26 cellular contexts compared by ENCODE assay signal in the genomic region with DNA sequence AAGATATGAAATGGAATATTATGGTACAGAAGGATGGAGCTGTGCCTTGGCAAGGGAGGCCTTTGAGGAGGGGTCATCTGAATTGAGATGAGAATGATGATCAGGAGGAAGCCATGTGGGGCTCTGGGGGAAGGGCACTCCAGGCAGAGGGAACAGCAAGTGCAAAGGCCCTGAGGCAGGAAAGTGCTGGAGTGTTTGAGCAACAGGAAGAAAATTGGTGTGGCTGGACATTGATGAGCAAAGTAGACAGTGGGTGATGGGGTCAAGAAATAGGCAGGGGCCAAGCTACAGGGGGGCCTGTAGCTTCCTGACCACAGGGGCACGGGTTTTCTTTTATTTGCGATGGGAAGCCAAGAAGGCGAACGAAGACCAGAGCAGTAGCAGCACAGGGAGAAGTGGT. TPM values are rescaled to one million over a fixed set of nuclear protein-coding genes. Genes with fewer than 3 reads are reported as not detected.
"Had no signal": no experiment of that assay in that cellular context is flagged by ENCODE, and none has a peak within 500 bp of the region (broad histone marks: within the 10 kb centered on the region; RNA-seq: fewer than 3 reads in every experiment).

No MANE protein-coding gene starts in this region.

- H3K27ac Mint-ChIP-seq: activated CD4-positive, alpha-beta T cell treated with anti-CD3 and anti-CD28 coated beads, Interleukin-2, amount 10 ng/mL, durations not matched to agents 7 days and 5 days; activated CD8-positive, alpha-beta memory T cell treated with anti-CD3 and anti-CD28 coated beads, Interleukin-2, amount 10 ng/mL, durations not matched to agents 7 days and 5 days; activated CD8-positive, alpha-beta T cell treated with anti-CD3 and anti-CD28 coated beads for 36 hours; activated naive CD8-positive, alpha-beta T cell treated with anti-CD3 and anti-CD28 coated beads, Interleukin-2, amount 10 ng/mL, durations not matched to agents 7 days and 5 days; natural killer cell; type B pancreatic cell had no signal

- H3K27me3 Mint-ChIP-seq: activated CD8-positive, alpha-beta T cell treated with anti-CD3 and anti-CD28 coated beads for 36 hours; stimulated activated naive CD8-positive, alpha-beta T cell treated with anti-CD3 and anti-CD28 coated beads, Interleukin-15, amount 100 ng/mL, for 72 hours; type B pancreatic cell had no signal

- H3K27ac ChIP-seq: cardiac muscle cell, foreskin keratinocyte, SK-N-MC, WERI-Rb-1 had no signal

- H3K36me3 ChIP-seq: cardiac muscle cell, prostate gland, WERI-Rb-1 had no signal

- H3K9me3 ChIP-seq: prostate gland had no signal

- H3K27me3 ChIP-seq: cardiac muscle cell had no signal

- DNase-seq: activated CD4-positive, alpha-beta T cell treated with anti-CD3 and anti-CD28 coated beads, Interleukin-2, amount 10 ng/mL, durations not matched to agents 7 days and 5 days; activated CD4-positive, CD25-positive, alpha-beta regulatory T cell treated with anti-CD3 and anti-CD28 coated beads, Interleukin-2, amount 50 U/mL, for 72 hours; activated CD8-positive, alpha-beta memory T cell treated with anti-CD3 and anti-CD28 coated beads, Interleukin-2, amount 10 ng/mL, durations not matched to agents 7 days and 5 days; activated CD8-positive, alpha-beta T cell treated with anti-CD3 and anti-CD28 coated beads for 36 hours; activated naive CD8-positive, alpha-beta T cell treated with anti-CD3 and anti-CD28 coated beads, Interleukin-2, amount 10 ng/mL, durations not matched to agents 7 days and 5 days; activated T-cell treated with anti-CD3 and anti-CD28 coated beads for 4 hours; amygdala; dermis blood vessel endothelial cell; effector CD8-positive, alpha-beta T cell; foreskin keratinocyte; natural killer cell; stimulated activated CD4-positive, alpha-beta T cell treated with anti-CD3 and anti-CD28 coated beads, Interleukin-12 subunit alpha, Interleukin-12 subunit beta, amount 100 ng/mL, for 4 hours; stimulated activated naive CD8-positive, alpha-beta T cell treated with anti-CD3 and anti-CD28 coated beads, Interleukin-15, amount 100 ng/mL, for 72 hours; WERI-Rb-1 had no signal

- H3K9me3 Mint-ChIP-seq: activated CD4-positive, alpha-beta T cell treated with anti-CD3 and anti-CD28 coated beads, Interleukin-2, amount 10 ng/mL, durations not matched to agents 7 days and 5 days; activated CD8-positive, alpha-beta T cell treated with anti-CD3 and anti-CD28 coated beads for 36 hours; activated naive CD8-positive, alpha-beta T cell treated with anti-CD3 and anti-CD28 coated beads, Interleukin-2, amount 10 ng/mL, durations not matched to agents 7 days and 5 days; natural killer cell; stimulated activated naive CD8-positive, alpha-beta T cell treated with anti-CD3 and anti-CD28 coated beads, Interleukin-15, amount 100 ng/mL, for 72 hours; type B pancreatic cell had no signal

- H3K4me3 ChIP-seq: cardiac muscle cell, lung, prostate gland, SK-N-MC had no signal

- ATAC-seq: activated CD8-positive, alpha-beta memory T cell treated with anti-CD3 and anti-CD28 coated beads, Interleukin-2, amount 10 ng/mL, durations not matched to agents 7 days and 5 days; activated CD8-positive, alpha-beta T cell treated with anti-CD3 and anti-CD28 coated beads for 36 hours; foreskin keratinocyte; left lobe of liver; natural killer cell; stimulated activated naive CD8-positive, alpha-beta T cell treated with anti-CD3 and anti-CD28 coated beads, Interleukin-15, amount 100 ng/mL, for 72 hours had no signal

- H3K36me3 Mint-ChIP-seq: activated CD8-positive, alpha-beta memory T cell treated with anti-CD3 and anti-CD28 coated beads, Interleukin-2, amount 10 ng/mL, durations not matched to agents 7 days and 5 days; activated naive CD8-positive, alpha-beta T cell treated with anti-CD3 and anti-CD28 coated beads, Interleukin-2, amount 10 ng/mL, durations not matched to agents 7 days and 5 days; natural killer cell; type B pancreatic cell had no signal

- H3K4me1 ChIP-seq: foreskin keratinocyte had no signal

- H3K4me3 Mint-ChIP-seq: activated CD4-positive, alpha-beta T cell treated with anti-CD3 and anti-CD28 coated beads, Interleukin-2, amount 10 ng/mL, durations not matched to agents 7 days and 5 days; activated CD8-positive, alpha-beta memory T cell treated with anti-CD3 and anti-CD28 coated beads, Interleukin-2, amount 10 ng/mL, durations not matched to agents 7 days and 5 days; activated CD8-positive, alpha-beta T cell treated with anti-CD3 and anti-CD28 coated beads for 36 hours; activated naive CD8-positive, alpha-beta T cell treated with anti-CD3 and anti-CD28 coated beads, Interleukin-2, amount 10 ng/mL, durations not matched to agents 7 days and 5 days; natural killer cell; stimulated activated naive CD8-positive, alpha-beta T cell treated with anti-CD3 and anti-CD28 coated beads, Interleukin-15, amount 100 ng/mL, for 72 hours; type B pancreatic cell had no signal

RNA-seq across cellular contexts. Expression of a gene that starts 3.3 kb away (rescaled TPM):
- total RNA-seq: activated CD4-positive, alpha-beta T cell treated with anti-CD3 and anti-CD28 coated beads, Interleukin-2, amount 10 ng/mL, durations not matched to agents 7 days and 5 days; activated CD8-positive, alpha-beta memory T cell treated with anti-CD3 and anti-CD28 coated beads, Interleukin-2, amount 10 ng/mL, durations not matched to agents 7 days and 5 days; activated CD8-positive, alpha-beta T cell treated with anti-CD3 and anti-CD28 coated beads for 36 hours; activated naive CD8-positive, alpha-beta T cell treated with anti-CD3 and anti-CD28 coated beads, Interleukin-2, amount 10 ng/mL, durations not matched to agents 7 days and 5 days; cardiac muscle cell; dermis blood vessel endothelial cell; foreskin keratinocyte; glomerular endothelial cell; kidney epithelial cell; mesenteric fat pad; osteocyte; prostate gland; T-helper 2 cell treated with Interferon-gamma antibody and Interleukin-4, amounts not matched to agents 100 ng/mL and 5 ng/mL, for 36 hours had no signal
- polyA plus RNA-seq: cardiac muscle cell, esophagus, foreskin keratinocyte had no signal

RNA-seq across cellular contexts. Expression of a gene that starts 56.1 kb away (rescaled TPM):
- total RNA-seq: cardiac muscle cell, foreskin keratinocyte, kidney epithelial cell, osteocyte had no signal
- polyA plus RNA-seq: foreskin keratinocyte had no signal
